1 cellular context compared by ENCODE assay signal in the genomic region with DNA sequence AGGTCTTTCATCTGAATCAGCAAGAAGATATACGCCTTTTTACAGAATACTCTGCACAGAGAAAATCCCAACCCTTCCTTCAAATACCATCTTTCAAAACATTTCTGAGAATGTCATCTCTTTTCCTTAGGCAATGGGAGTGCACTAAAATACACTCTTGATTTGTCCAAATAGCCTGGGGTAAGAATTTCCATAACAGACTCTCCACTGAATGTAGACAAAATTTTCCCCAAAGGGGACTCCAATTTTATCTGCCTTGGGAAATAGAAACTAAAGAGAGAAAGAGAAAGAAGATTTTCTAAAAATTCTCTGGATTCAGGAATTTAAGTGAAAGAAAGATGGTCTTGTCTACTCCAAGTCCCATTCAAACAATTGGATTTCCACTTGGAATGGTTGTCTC.
TF ChIP-seq lines count a peak whose summit lies in the region.

No MANE protein-coding gene starts in this region.

TF ChIP-seq in GM23338, 12 proteins besides CTCF, POLR2A, EP300 and RAD21 (continued from another document):
- TF ChIP-seq, protein P1, sequence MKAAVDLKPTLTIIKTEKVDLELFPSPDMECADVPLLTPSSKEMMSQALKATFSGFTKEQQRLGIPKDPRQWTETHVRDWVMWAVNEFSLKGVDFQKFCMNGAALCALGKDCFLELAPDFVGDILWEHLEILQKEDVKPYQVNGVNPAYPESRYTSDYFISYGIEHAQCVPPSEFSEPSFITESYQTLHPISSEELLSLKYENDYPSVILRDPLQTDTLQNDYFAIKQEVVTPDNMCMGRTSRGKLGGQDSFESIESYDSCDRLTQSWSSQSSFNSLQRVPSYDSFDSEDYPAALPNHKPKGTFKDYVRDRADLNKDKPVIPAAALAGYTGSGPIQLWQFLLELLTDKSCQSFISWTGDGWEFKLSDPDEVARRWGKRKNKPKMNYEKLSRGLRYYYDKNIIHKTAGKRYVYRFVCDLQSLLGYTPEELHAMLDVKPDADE (IDR thresholded peaks at IDR 0.05), result no peak
- TF ChIP-seq, protein P2, sequence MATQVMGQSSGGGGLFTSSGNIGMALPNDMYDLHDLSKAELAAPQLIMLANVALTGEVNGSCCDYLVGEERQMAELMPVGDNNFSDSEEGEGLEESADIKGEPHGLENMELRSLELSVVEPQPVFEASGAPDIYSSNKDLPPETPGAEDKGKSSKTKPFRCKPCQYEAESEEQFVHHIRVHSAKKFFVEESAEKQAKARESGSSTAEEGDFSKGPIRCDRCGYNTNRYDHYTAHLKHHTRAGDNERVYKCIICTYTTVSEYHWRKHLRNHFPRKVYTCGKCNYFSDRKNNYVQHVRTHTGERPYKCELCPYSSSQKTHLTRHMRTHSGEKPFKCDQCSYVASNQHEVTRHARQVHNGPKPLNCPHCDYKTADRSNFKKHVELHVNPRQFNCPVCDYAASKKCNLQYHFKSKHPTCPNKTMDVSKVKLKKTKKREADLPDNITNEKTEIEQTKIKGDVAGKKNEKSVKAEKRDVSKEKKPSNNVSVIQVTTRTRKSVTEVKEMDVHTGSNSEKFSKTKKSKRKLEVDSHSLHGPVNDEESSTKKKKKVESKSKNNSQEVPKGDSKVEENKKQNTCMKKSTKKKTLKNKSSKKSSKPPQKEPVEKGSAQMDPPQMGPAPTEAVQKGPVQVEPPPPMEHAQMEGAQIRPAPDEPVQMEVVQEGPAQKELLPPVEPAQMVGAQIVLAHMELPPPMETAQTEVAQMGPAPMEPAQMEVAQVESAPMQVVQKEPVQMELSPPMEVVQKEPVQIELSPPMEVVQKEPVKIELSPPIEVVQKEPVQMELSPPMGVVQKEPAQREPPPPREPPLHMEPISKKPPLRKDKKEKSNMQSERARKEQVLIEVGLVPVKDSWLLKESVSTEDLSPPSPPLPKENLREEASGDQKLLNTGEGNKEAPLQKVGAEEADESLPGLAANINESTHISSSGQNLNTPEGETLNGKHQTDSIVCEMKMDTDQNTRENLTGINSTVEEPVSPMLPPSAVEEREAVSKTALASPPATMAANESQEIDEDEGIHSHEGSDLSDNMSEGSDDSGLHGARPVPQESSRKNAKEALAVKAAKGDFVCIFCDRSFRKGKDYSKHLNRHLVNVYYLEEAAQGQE (IDR thresholded peaks at IDR 0.05; ENCODE audit: unreplicated experiment), result no peak
- TF ChIP-seq CREB1 (CRISPR knock-in tag; IDR thresholded peaks at IDR 0.05; ENCODE audit: low read depth), result no peak
- TF ChIP-seq, protein P3, sequence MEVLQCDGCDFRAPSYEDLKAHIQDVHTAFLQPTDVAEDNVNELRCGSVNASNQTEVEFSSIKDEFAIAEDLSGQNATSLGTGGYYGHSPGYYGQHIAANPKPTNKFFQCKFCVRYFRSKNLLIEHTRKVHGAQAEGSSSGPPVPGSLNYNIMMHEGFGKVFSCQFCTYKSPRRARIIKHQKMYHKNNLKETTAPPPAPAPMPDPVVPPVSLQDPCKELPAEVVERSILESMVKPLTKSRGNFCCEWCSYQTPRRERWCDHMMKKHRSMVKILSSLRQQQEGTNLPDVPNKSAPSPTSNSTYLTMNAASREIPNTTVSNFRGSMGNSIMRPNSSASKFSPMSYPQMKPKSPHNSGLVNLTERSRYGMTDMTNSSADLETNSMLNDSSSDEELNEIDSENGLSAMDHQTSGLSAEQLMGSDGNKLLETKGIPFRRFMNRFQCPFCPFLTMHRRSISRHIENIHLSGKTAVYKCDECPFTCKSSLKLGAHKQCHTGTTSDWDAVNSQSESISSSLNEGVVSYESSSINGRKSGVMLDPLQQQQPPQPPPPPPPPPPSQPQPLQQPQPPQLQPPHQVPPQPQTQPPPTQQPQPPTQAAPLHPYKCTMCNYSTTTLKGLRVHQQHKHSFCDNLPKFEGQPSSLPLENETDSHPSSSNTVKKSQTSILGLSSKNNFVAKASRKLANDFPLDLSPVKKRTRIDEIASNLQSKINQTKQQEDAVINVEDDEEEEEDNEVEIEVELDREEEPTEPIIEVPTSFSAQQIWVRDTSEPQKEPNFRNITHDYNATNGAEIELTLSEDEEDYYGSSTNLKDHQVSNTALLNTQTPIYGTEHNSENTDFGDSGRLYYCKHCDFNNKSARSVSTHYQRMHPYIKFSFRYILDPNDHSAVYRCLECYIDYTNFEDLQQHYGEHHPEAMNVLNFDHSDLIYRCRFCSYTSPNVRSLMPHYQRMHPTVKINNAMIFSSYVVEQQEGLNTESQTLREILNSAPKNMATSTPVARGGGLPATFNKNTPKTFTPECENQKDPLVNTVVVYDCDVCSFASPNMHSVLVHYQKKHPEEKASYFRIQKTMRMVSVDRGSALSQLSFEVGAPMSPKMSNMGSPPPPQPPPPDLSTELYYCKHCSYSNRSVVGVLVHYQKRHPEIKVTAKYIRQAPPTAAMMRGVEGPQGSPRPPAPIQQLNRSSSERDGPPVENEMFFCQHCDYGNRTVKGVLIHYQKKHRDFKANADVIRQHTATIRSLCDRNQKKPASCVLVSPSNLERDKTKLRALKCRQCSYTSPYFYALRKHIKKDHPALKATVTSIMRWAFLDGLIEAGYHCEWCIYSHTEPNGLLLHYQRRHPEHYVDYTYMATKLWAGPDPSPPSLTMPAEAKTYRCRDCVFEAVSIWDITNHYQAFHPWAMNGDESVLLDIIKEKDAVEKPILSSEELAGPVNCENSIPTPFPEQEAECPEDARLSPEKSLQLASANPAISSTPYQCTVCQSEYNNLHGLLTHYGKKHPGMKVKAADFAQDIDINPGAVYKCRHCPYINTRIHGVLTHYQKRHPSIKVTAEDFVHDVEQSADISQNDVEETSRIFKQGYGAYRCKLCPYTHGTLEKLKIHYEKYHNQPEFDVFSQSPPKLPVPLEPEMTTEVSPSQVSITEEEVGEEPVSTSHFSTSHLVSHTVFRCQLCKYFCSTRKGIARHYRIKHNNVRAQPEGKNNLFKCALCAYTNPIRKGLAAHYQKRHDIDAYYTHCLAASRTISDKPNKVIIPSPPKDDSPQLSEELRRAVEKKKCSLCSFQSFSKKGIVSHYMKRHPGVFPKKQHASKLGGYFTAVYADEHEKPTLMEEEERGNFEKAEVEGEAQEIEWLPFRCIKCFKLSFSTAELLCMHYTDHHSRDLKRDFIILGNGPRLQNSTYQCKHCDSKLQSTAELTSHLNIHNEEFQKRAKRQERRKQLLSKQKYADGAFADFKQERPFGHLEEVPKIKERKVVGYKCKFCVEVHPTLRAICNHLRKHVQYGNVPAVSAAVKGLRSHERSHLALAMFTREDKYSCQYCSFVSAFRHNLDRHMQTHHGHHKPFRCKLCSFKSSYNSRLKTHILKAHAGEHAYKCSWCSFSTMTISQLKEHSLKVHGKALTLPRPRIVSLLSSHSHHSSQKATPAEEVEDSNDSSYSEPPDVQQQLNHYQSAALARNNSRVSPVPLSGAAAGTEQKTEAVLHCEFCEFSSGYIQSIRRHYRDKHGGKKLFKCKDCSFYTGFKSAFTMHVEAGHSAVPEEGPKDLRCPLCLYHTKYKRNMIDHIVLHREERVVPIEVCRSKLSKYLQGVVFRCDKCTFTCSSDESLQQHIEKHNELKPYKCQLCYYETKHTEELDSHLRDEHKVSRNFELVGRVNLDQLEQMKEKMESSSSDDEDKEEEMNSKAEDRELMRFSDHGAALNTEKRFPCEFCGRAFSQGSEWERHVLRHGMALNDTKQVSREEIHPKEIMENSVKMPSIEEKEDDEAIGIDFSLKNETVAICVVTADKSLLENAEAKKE (CRISPR knock-in tag; IDR thresholded peaks at IDR 0.05), result no peak
- no peak for TF ChIP-seq EZH2phosphoT487 (IDR thresholded peaks at IDR 0.05; ENCODE audit: unreplicated experiment)
- TF ChIP-seq EZH2 (IDR thresholded peaks at IDR 0.05; ENCODE audit: low read depth, unreplicated experiment), result no peak
- TF ChIP-seq ZNF114 (CRISPR knock-in tag; IDR thresholded peaks at IDR 0.05), result no peak
- TF ChIP-seq JUNB (IDR thresholded peaks at IDR 0.05; ENCODE audit: unreplicated experiment), result no peak
TF ChIP-seq in GM23338: peak in this region for 0.
